In the genomic region with DNA sequence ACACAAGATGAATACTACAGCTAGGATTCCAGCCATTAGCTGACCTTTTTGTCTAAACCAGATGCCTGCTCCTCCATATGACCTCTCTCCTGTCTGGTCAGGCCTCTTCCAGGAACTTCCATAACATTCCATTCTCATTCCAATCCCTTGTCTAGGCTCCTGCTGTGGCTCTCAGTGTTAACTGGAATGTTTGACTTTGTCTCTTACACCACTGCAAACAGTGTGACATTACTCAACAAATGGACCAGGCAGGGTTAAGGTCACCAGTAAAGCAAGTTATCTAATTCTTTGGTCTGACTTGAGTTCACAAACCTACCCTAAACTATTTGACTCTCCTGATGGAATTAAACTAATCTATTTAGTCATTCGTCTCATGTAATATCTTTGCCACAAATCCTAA, we compare ENCODE assay signal across 1 cellular context.
TF ChIP-seq lines count a peak whose summit lies in the region.

No MANE protein-coding gene starts in this region.

TF ChIP-seq in IMR-90, 13 proteins besides CTCF, POLR2A, EP300 and RAD21 (continued from another document):
- TF ChIP-seq NFE2L2 (IDR thresholded peaks at IDR 0.05; ENCODE audit: low read depth, low read length) (no peak), FOS (IDR thresholded peaks at IDR 0.05; ENCODE audit: low read depth, low read length) (no peak), CEBPB (IDR thresholded peaks at IDR 0.05; ENCODE audit: low read depth, low read length) (0 out of 2 replicates have a peak, but pooled peaks have one; percentile 9), RCOR1 (IDR thresholded peaks at IDR 0.05; ENCODE audit: insufficient replicate concordance, low read length) (no peak), RFX5 (IDR thresholded peaks at IDR 0.05; ENCODE audit: low read depth, low read length) (no peak)
- TF ChIP-seq, protein P1, sequence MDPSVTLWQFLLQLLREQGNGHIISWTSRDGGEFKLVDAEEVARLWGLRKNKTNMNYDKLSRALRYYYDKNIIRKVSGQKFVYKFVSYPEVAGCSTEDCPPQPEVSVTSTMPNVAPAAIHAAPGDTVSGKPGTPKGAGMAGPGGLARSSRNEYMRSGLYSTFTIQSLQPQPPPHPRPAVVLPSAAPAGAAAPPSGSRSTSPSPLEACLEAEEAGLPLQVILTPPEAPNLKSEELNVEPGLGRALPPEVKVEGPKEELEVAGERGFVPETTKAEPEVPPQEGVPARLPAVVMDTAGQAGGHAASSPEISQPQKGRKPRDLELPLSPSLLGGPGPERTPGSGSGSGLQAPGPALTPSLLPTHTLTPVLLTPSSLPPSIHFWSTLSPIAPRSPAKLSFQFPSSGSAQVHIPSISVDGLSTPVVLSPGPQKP (IDR thresholded peaks at IDR 0.05; ENCODE audit: borderline replicate concordance, low read depth, low read length), result no peak
